25 cellular contexts compared by ENCODE assay signal in genomic region chr3:110708166-110708565, GRCh38.
DNase-seq lines count a peak whose midpoint lies in the region; ATAC-seq, FAIRE-seq and TF ChIP-seq lines count a peak whose summit lies in the region.
"Had no signal": no experiment of that assay in that cellular context is flagged by ENCODE, and none has a peak within 500 bp of the region (broad histone marks: within the 10 kb centered on the region; RNA-seq: fewer than 3 reads in every experiment).

No MANE protein-coding gene starts in this region.

- H3K9me3 Mint-ChIP-seq in naive thymus-derived CD4-positive, alpha-beta T cell: peaks cover 0 to 24% (median 3%) of the 10 kb centered on the region in 11 donors

- FAIRE-seq in D721Med (lab: Jason Lieb, UNC): no peak
- FAIRE-seq: A549, GM12892, HTR-8/SVneo, K562 had no signal

- TF ChIP-seq CTCF in astrocyte of the spinal cord (IDR thresholded peaks at IDR 0.05; ENCODE audit: low read depth, low read length): no peak
- TF ChIP-seq CTCF in MM.1S (IDR thresholded peaks at IDR 0.05; ENCODE audit: low read length): no peak
- no peak for TF ChIP-seq CTCF in D721Med (IDR thresholded peaks at IDR 0.05; ENCODE audit: insufficient read depth, missing control alignments)

- POLR2A ChIA-PET in naive thymus-derived CD4-positive, alpha-beta T cell (lab: Charles Lee): no interaction called here

- H4K20me1 ChIP-seq in MM.1S (ENCODE audit: insufficient read depth, low read length): no peaks in the 10 kb centered on the region
- H4K20me1 ChIP-seq: BLaER1 treated with 17β-estradiol and CSF1 and Interleukin-3, amounts not matched to agents 10 nM and 100 nM had no signal

- no peak overlapping the region for H3K4me3 Mint-ChIP-seq in naive thymus-derived CD4-positive, alpha-beta T cell
- H3K4me3 Mint-ChIP-seq: CD4-positive, alpha-beta memory T cell had no signal

- no peaks in the 10 kb centered on the region for H3K79me2 ChIP-seq in MM.1S (ENCODE audit: low read length)

- CTCF ChIA-PET in naive thymus-derived CD4-positive, alpha-beta T cell (lab: Charles Lee): no interaction called here

- no peaks in the 10 kb centered on the region for H3K36me3 ChIP-seq in MM.1S (replicated peaks; ENCODE audit: insufficient read depth, low read length)
- no peaks in the 10 kb centered on the region for H3K36me3 ChIP-seq in naive thymus-derived CD4-positive, alpha-beta T cell (ENCODE audit: control insufficient read depth in 2 of 3, insufficient read depth in 3 of 3, low read length in 3 of 3)
- H3K36me3 ChIP-seq: BLaER1 treated with 17β-estradiol and CSF1 and Interleukin-3, amounts not matched to agents 10 nM and 100 nM; MG63; Peyer's patch had no signal

- H3K27ac Mint-ChIP-seq in naive thymus-derived CD4-positive, alpha-beta T cell: no peak overlapping the region
- H3K27ac Mint-ChIP-seq: CD4-positive, alpha-beta memory T cell had no signal

- no peak overlapping the region for H3K4me3 ChIP-seq in astrocyte of the spinal cord (ENCODE audit: low read depth, low read length)
- H3K4me3 ChIP-seq in MM.1S (ENCODE audit: low read length): no peak overlapping the region
- no peak overlapping the region for H3K4me3 ChIP-seq in naive thymus-derived CD4-positive, alpha-beta T cell (ENCODE audit: low read length)
- H3K4me3 ChIP-seq: A549; BLaER1 treated with 17β-estradiol and CSF1 and Interleukin-3, amounts not matched to agents 10 nM and 100 nM; K562; MG63; Peyer's patch had no signal

- H2AFZ ChIP-seq in MM.1S (ENCODE audit: low read length): no peak overlapping the region

- H3F3A ChIP-seq in MM.1S (ENCODE audit: insufficient read depth, low read length): peaks cover 12% of the 10 kb centered on the region

- no peaks in the 10 kb centered on the region for H3K9me2 ChIP-seq in MM.1S (replicated peaks; ENCODE audit: insufficient read depth, low read length)

- H3K36me3 Mint-ChIP-seq in naive thymus-derived CD4-positive, alpha-beta T cell: no peaks in the 10 kb centered on the region
- H3K36me3 Mint-ChIP-seq: CD4-positive, alpha-beta memory T cell had no signal

- no peaks in the 10 kb centered on the region for H3K9me3 ChIP-seq in MM.1S (replicated peaks; ENCODE audit: insufficient read depth, low read length)
- no peaks in the 10 kb centered on the region for H3K9me3 ChIP-seq in naive thymus-derived CD4-positive, alpha-beta T cell (ENCODE audit: control insufficient read depth in 2 of 3, low read length in 3 of 3)
- H3K9me3 ChIP-seq: MG63, Peyer's patch had no signal

- peak; percentile 22 for ATAC-seq in left lobe of liver
- ATAC-seq in naive thymus-derived CD4-positive, alpha-beta T cell: no peak
- ATAC-seq: A549, K562 had no signal

- H3K4me1 ChIP-seq in MM.1S (ENCODE audit: low read length): peaks cover 32% of the 10 kb centered on the region
- no peaks in the 10 kb centered on the region for H3K4me1 ChIP-seq in naive thymus-derived CD4-positive, alpha-beta T cell (ENCODE audit: control insufficient read depth in 2 of 2, insufficient read depth in 2 of 2, low read length in 2 of 2)
- H3K4me1 ChIP-seq: A549, Peyer's patch had no signal

- in situ Hi-C loops in astrocyte of the spinal cord (cut with HindIII; ENCODE audit: low sequenced_read_pairs): no loop called here

- no peaks in the 10 kb centered on the region for H3K27me3 ChIP-seq in MM.1S (replicated peaks; ENCODE audit: insufficient read depth, low read length)
- H3K27me3 ChIP-seq in naive thymus-derived CD4-positive, alpha-beta T cell (ENCODE audit: control insufficient read depth in 2 of 2, insufficient read depth in 2 of 2, low read length in 2 of 2): peaks cover 0 to 5% of the 10 kb centered on the region in 2 donors
- H3K27me3 ChIP-seq: BLaER1 treated with 17β-estradiol and CSF1 and Interleukin-3, amounts not matched to agents 10 nM and 100 nM; MG63; Peyer's patch had no signal

- H3K9ac ChIP-seq in MM.1S (ENCODE audit: low read length): no peak overlapping the region
- H3K9ac ChIP-seq: BLaER1 treated with 17β-estradiol and CSF1 and Interleukin-3, amounts not matched to agents 10 nM and 100 nM had no signal

- H3K27ac ChIP-seq in MM.1S (ENCODE audit: low read length): no peak overlapping the region
- H3K27ac ChIP-seq in naive thymus-derived CD4-positive, alpha-beta T cell (ENCODE audit: low read depth, low read length): no peak overlapping the region
- H3K27ac ChIP-seq: A549; BLaER1 treated with 17β-estradiol and CSF1 and Interleukin-3, amounts not matched to agents 10 nM and 100 nM; Peyer's patch had no signal

- intact Hi-C loops in naive thymus-derived CD4-positive, alpha-beta T cell (cut with micrococcal nuclease): no loop called here

- DNase-seq in M059J (ENCODE audit: low read depth) (peak; percentile 40), astrocyte of the spinal cord (ENCODE audit: low read depth, low spot score) (peak; percentile 15), left lobe of liver (ENCODE audit: low spot score) (no peak), MM.1S (no peak), D721Med (ENCODE audit: insufficient read length, low spot score) (no peak), hippocampal formation (lab: John Stamatoyannopoulos, UW) (no peak)
- no peak for DNase-seq in naive thymus-derived CD4-positive, alpha-beta T cell
- DNase-seq: AML-193; CD4-positive, alpha-beta memory T cell; COR-L47; DMS79 treated with DMSO at 0.1 percent for 48 hours; H7; MG63; NCI-H1694; NCI-H2029 treated with DMSO at 0.1 percent for 48 hours; NCI-H2227 treated with DMSO at 0.1 percent for 48 hours; NCI-H526 treated with DMSO at 0.1 percent for 48 hours; OCI-M1; Peyer's patch; SHP77 treated with DMSO at 0.1 percent for 48 hours had no signal

- peaks cover 0 to 35% (median 9%) of the 10 kb centered on the region in 5 donors for H3K27me3 Mint-ChIP-seq in naive thymus-derived CD4-positive, alpha-beta T cell

- no peak overlapping the region for H3K4me2 ChIP-seq in MM.1S (ENCODE audit: low read depth, low read length)
- H3K4me2 ChIP-seq: A549; BLaER1 treated with 17β-estradiol and CSF1 and Interleukin-3, amounts not matched to agents 10 nM and 100 nM had no signal

- no peaks in the 10 kb centered on the region for H3K4me1 Mint-ChIP-seq in naive thymus-derived CD4-positive, alpha-beta T cell
- H3K4me1 Mint-ChIP-seq: CD4-positive, alpha-beta memory T cell had no signal

Comparison
In these comparisons a context has a peak if more than half of its experiments do, and no peak if none do; other contexts are left out.
1. DNase-seq: peak in M059J (single experiment) and astrocyte of the spinal cord (single experiment); none in left lobe of liver (single experiment), MM.1S (single experiment), D721Med (single experiment), naive thymus-derived CD4-positive, alpha-beta T cell (0 of 9) and hippocampal formation (0 of 2).